ENCODE assay signal across 23 cellular contexts in genomic region chr15:38912067-38912466, GRCh38.
DNase-seq lines count a peak whose midpoint lies in the region; FAIRE-seq lines count a peak whose summit lies in the region.
"Had no signal": no experiment of that assay in that cellular context is flagged by ENCODE, and none has a peak within 500 bp of the region (broad histone marks: within the 10 kb centered on the region; RNA-seq: fewer than 3 reads in every experiment).

No MANE protein-coding gene starts in this region.

- DNase-seq in HCEC 1CT (peak; percentile 68), NCI-H69 (lab: John Stamatoyannopoulos, UW) (peak; percentile 12), fibroblast of peridontal ligament (ENCODE audit: extremely low read depth) (peak; percentile 60), skeletal muscle cell (ENCODE audit: low read depth) (peak; percentile 26), HUDEP-2 (lab: John Stamatoyannopoulos, UW; ENCODE audit: unreplicated experiment in 76 of 76) (no peak), NCI-H510A treated with DMSO at 0.1 percent for 48 hours (lab: John Stamatoyannopoulos, UW) (no peak), GM19239 (ENCODE audit: insufficient read length, low spot score) (no peak)
- DNase-seq: C1 segment of cervical spinal cord; Caco-2; CD8-positive, alpha-beta T cell; DMS79; GF-D8; GOT3; NCI-H1092; NCI-H1417 treated with DMSO at 0.1 percent for 48 hours; NCI-H187 treated with DMSO at 0.1 percent for 48 hours; NCI-H446; NCI-H526; SHP77; T-cell had no signal

- H3K4me3 ChIP-seq in skeletal muscle cell (ENCODE audit: low read depth, low read length) = no peak overlapping the region
- H3K4me3 ChIP-seq: A549, HAP-1 had no signal

- FAIRE-seq in GM19239 (lab: Jason Lieb, UNC) = no peak
- FAIRE-seq: A549, GM12891 had no signal

Comparison
In these comparisons a context has a peak if more than half of its experiments do, and no peak if none do; other contexts are left out.
1. DNase-seq: peak in HCEC 1CT (single experiment), NCI-H69 (single experiment), fibroblast of peridontal ligament (single experiment) and skeletal muscle cell (single experiment); none in HUDEP-2 (0 of 76), NCI-H510A treated with DMSO at 0.1 percent for 48 hours (single experiment) and GM19239 (single experiment).